8 cellular contexts compared by ENCODE assay signal in the genomic region with DNA sequence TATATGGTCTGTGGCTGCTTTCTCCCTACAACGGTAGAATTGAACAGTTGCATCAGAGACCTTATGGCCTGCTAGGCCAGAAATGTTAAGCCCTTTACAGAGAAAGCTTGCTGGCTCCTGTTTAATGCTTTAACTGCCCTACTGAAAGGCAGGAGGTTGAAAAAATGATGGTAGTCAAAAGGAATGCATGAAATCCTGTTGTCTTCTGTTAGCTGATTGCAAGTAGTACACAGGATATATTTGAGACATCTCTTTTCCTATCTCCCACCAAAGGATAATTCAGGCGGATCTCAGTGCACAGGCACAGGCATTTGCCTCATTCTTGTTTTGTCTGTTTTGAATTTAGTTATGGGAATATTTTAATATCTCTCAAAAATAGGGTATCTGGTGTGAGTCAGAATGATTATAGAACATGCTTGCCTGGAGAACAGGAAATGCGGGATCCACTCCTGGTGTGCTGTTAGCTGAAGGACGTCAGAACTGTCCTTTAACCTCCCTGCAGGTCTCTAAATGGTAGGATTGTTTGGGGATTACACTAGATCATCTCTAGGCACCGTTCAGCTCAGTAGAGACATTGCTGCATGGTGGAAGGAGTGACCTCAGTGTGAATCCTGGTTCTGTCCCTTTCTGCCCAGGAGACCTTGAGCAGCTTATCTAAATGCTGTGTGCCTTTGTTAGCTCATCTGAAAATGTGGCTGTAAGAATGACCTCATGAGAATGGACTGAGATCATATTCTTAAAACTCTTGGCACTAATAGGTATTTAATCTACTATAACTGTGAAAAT. TPM values are rescaled to one million over a fixed set of nuclear protein-coding genes. Genes with fewer than 3 reads are reported as not detected.
DNase-seq lines count a peak whose midpoint lies in the region; ATAC-seq and TF ChIP-seq lines count a peak whose summit lies in the region.

No MANE protein-coding gene starts in this region.

- H3K9ac ChIP-seq in adipocyte (ENCODE audit: low read length), result peak overlapping the region; percentile 0

- TF ChIP-seq EP300 in stomach (IDR thresholded peaks at IDR 0.05), result no peak

- CTCF ChIA-PET in activated CD4-positive, alpha-beta T cell treated with anti-CD3 and anti-CD28 coated beads for 36 hours (lab: Charles Lee), result interaction anchor here (0.6 to 3.4 kb wide), 12 partner anchors 8 to 74 kb away, joined by 3 to 16 read pairs (median 4); a partner anchor contains a TSS

- no peaks in the 10 kb centered on the region for H3K36me3 Mint-ChIP-seq in activated CD4-positive, alpha-beta T cell treated with anti-CD3 and anti-CD28 coated beads for 36 hours (ENCODE audit: low read depth)

- no peak for ATAC-seq in activated CD4-positive, alpha-beta T cell treated with anti-CD3 and anti-CD28 coated beads for 36 hours
- no peak for ATAC-seq in GM21423 (IDR thresholded peaks at IDR 0.05; ENCODE audit: unreplicated experiment)

- no peaks in the 10 kb centered on the region for H3K36me3 ChIP-seq in adipocyte (ENCODE audit: control insufficient read depth, insufficient read depth, low read length, severe bottlenecking)
- no peaks in the 10 kb centered on the region for H3K36me3 ChIP-seq in hepatocyte (replicated peaks; ENCODE audit: insufficient read depth, low read depth)
- no peaks in the 10 kb centered on the region for H3K36me3 ChIP-seq in stomach

- H3K79me2 ChIP-seq in hepatocyte, result peaks cover 63% of the 10 kb centered on the region

- H3K4me2 ChIP-seq in hepatocyte, result peak overlapping the region; percentile 49

- H4K20me1 ChIP-seq in hepatocyte (ENCODE audit: insufficient read depth, poor library complexity, severe bottlenecking), result no peaks in the 10 kb centered on the region

- POLR2A ChIA-PET in activated CD4-positive, alpha-beta T cell treated with anti-CD3 and anti-CD28 coated beads for 36 hours (lab: Charles Lee), result no interaction called here

- peaks cover 87% of the 10 kb centered on the region for H3K4me1 Mint-ChIP-seq in activated CD4-positive, alpha-beta T cell treated with anti-CD3 and anti-CD28 coated beads for 36 hours

- H3K4me1 ChIP-seq in adipocyte (ENCODE audit: control insufficient read depth, insufficient read depth, low read length) (peaks cover 19% of the 10 kb centered on the region), hepatocyte (ENCODE audit: insufficient read depth) (peaks cover 45% of the 10 kb centered on the region), stomach (peaks cover 35 to 66% (median 44%) of the 10 kb centered on the region in 4 donors)

- no peaks in the 10 kb centered on the region for H3K9me3 ChIP-seq in adipocyte (ENCODE audit: control insufficient read depth, low read length)
- H3K9me3 ChIP-seq in hepatocyte (ENCODE audit: low read depth), result no peaks in the 10 kb centered on the region
- H3K9me3 ChIP-seq in stomach, result no peaks in the 10 kb centered on the region

- no peaks in the 10 kb centered on the region for H3K9me2 ChIP-seq in hepatocyte (replicated peaks; ENCODE audit: insufficient read depth)

- no peak for DNase-seq in activated CD4-positive, alpha-beta T cell treated with anti-CD3 and anti-CD28 coated beads for 36 hours
- no peak for DNase-seq in activated CD4-positive, alpha-beta T cell treated with anti-CD3 and anti-CD28 coated beads, Interleukin-2, amount 50 U/mL, for 48 hours
- DNase-seq in adipocyte (ENCODE audit: low read depth) (peak; percentile 68), hepatocyte (ENCODE audit: low spot score) (peak; percentile 66), stomach (no peak), NCI-H748 treated with DMSO at 0.1 percent for 48 hours (lab: John Stamatoyannopoulos, UW) (no peak)
- no peak for DNase-seq in stimulated activated CD4-positive, alpha-beta T cell treated with anti-CD3 and anti-CD28 coated beads, Interleukin-2, amount 100 ng/mL, for 48 hours

- H3K27ac ChIP-seq in hepatocyte (peak overlapping the region; percentile 90), stomach (peak overlapping the region in 3 of 5 donors; percentile 4 to 43 (median 29))

- H3K4me3 Mint-ChIP-seq in activated CD4-positive, alpha-beta T cell treated with anti-CD3 and anti-CD28 coated beads for 36 hours, result no peak overlapping the region

- intact Hi-C loops in activated CD4-positive, alpha-beta T cell treated with anti-CD3 and anti-CD28 coated beads for 36 hours (cut with DNase I, micrococcal nuclease), result no loop called here
- intact Hi-C loops in stomach (cut with DNase I; ENCODE audit: low total_unique reads), result no loop called here

- H3K4me3 ChIP-seq in adipocyte (ENCODE audit: low read length) (no peak overlapping the region), hepatocyte (no peak overlapping the region), stomach (no peak overlapping the region)

- no peak for TF ChIP-seq POLR2A in stomach (IDR thresholded peaks at IDR 0.05)

- H3K27me3 ChIP-seq in adipocyte (replicated peaks; ENCODE audit: control insufficient read depth, insufficient read depth, low read length), result no peaks in the 10 kb centered on the region
- H3K27me3 ChIP-seq in hepatocyte, result no peaks in the 10 kb centered on the region
- no peaks in the 10 kb centered on the region for H3K27me3 ChIP-seq in stomach

- H3K9me3 Mint-ChIP-seq in activated CD4-positive, alpha-beta T cell treated with anti-CD3 and anti-CD28 coated beads for 36 hours (ENCODE audit: low read depth), result no peaks in the 10 kb centered on the region

- H3K27me3 Mint-ChIP-seq in activated CD4-positive, alpha-beta T cell treated with anti-CD3 and anti-CD28 coated beads for 36 hours, result no peaks in the 10 kb centered on the region

- WGBS in hepatocyte (ENCODE audit: low lambda C conversion rate, missing lambda C conversion rate), result 19% methylated on average over 5 of the region's 5 CpGs
- 33 to 47% (median 44%) methylated on average over 5 of the region's 5 CpGs for WGBS in stomach, 5 donors

- no peak overlapping the region for H2AFZ ChIP-seq in hepatocyte

- TF ChIP-seq CTCF in hepatocyte (IDR thresholded peaks at IDR 0.05; ENCODE audit: poor library complexity) (no peak), stomach (IDR thresholded peaks at IDR 0.05) (no peak)

- peak overlapping the region; percentile 74 for H3K27ac Mint-ChIP-seq in activated CD4-positive, alpha-beta T cell treated with anti-CD3 and anti-CD28 coated beads for 36 hours

RNA-seq across cellular contexts. Expression of a gene that starts 49.5 kb away (rescaled TPM):
- 10 to 100 TPM; 76.6 to 90.7 TPM for total RNA-seq in activated CD4-positive, alpha-beta T cell treated with anti-CD3 and anti-CD28 coated beads for 36 hours
- total RNA-seq in hepatocyte (23.5 and 28.2 TPM in 2 replicates), stomach (100 to 1,000 TPM in 2 of 5 donors, 10 to 100 TPM in 3; 47.0 to 269 (median 57.4) TPM)
- polyA plus RNA-seq in hepatocyte (70.1 and 71.5 TPM in 2 replicates), stomach (10 to 100 TPM; 14.7 to 24.3 (median 18.2) TPM)

Comparison
In these comparisons a context has a peak if more than half of its experiments do, and no peak if none do; other contexts are left out.
1. DNase-seq: peak in adipocyte (single experiment) and hepatocyte (single experiment); none in activated CD4-positive, alpha-beta T cell treated with anti-CD3 and anti-CD28 coated beads for 36 hours (single experiment), activated CD4-positive, alpha-beta T cell treated with anti-CD3 and anti-CD28 coated beads, Interleukin-2, amount 50 U/mL, for 48 hours (0 of 2), stomach (single experiment), NCI-H748 treated with DMSO at 0.1 percent for 48 hours (single experiment) and stimulated activated CD4-positive, alpha-beta T cell treated with anti-CD3 and anti-CD28 coated beads, Interleukin-2, amount 100 ng/mL, for 48 hours (0 of 2).